In the genomic region with DNA sequence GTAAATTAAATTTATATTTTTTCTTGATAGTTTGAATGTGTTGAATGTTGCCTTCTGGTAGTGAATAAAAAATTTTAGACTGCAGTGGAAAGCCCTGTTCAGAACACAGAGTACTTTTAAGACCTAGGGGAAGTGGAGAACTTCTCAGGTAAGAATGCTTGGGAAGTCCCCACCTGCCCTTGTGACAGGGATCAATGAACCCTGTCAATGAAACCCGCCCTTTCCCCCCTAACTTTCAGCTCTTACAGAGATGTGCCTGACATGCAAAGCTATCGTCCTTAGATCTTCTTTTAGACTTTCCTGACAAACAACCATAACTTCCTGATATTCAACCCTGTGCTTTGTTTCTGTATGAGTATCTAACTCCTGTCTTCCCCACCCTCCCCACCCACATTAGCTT, we compare ENCODE assay signal across 14 cellular contexts.
A peak's percentile ranks its signal among the peaks of the same experiment; 100 is the strongest.
DNase-seq lines count a peak whose midpoint lies in the region; ATAC-seq lines count a peak whose summit lies in the region.
"Had no signal": no experiment of that assay in that cellular context is flagged by ENCODE, and none has a peak within 500 bp of the region (broad histone marks: within the 10 kb centered on the region; RNA-seq: fewer than 3 reads in every experiment).

No MANE protein-coding gene starts in this region.

- peak; percentile 99 for ATAC-seq in GM18861 (IDR thresholded peaks at IDR 0.05; ENCODE audit: unreplicated experiment)
- ATAC-seq in GM21526 (IDR thresholded peaks at IDR 0.05; ENCODE audit: low FRiP score, unreplicated experiment): peak; percentile 87
- ATAC-seq in HG03066 (IDR thresholded peaks at IDR 0.05; ENCODE audit: low read depth, unreplicated experiment): peak; percentile 93
- no peak for ATAC-seq in Right ventricle myocardium superior (ENCODE audit: poor library complexity)

- intact Hi-C loops in Right ventricle myocardium superior (cut with DNase I): no loop called here

- no peak overlapping the region for H3K4me3 ChIP-seq in effector memory CD4-positive, alpha-beta T cell (ENCODE audit: insufficient read depth, low read depth, low read length, poor library complexity, severe bottlenecking)

- no peaks in the 10 kb centered on the region for H3K36me3 ChIP-seq in effector memory CD4-positive, alpha-beta T cell (ENCODE audit: control insufficient read depth, insufficient read depth, low read length)

- no peaks in the 10 kb centered on the region for H3K27me3 ChIP-seq in effector memory CD4-positive, alpha-beta T cell (replicated peaks; ENCODE audit: control insufficient read depth, insufficient read depth, low read length, poor library complexity, severe bottlenecking)

- no peak overlapping the region for H3K27ac ChIP-seq in effector memory CD4-positive, alpha-beta T cell (ENCODE audit: insufficient read depth, low read length, poor library complexity, severe bottlenecking)

- no peaks in the 10 kb centered on the region for H3K4me1 ChIP-seq in effector memory CD4-positive, alpha-beta T cell (ENCODE audit: control insufficient read depth, insufficient read depth, low read length, poor library complexity, severe bottlenecking)

- DNase-seq in germinal center (ENCODE audit: low spot score) (peak; percentile 77), Right ventricle myocardium superior (no peak)
- DNase-seq in effector memory CD4-positive, alpha-beta T cell: no peak
- no peak for DNase-seq in stimulated activated CD4-positive, alpha-beta T cell treated with anti-CD3 and anti-CD28 coated beads, Interleukin-15, amount 100 ng/mL, for 24 hours
- no peak for DNase-seq in activated naive CD4-positive, alpha-beta T cell treated with Interleukin-2 at 50 U/mL for 16 hours
- DNase-seq: activated naive CD8-positive, alpha-beta T cell treated with anti-CD3 and anti-CD28 coated beads, Interleukin-2, amount 10 ng/mL, durations not matched to agents 7 days and 5 days; COR-L47; hypothalamus; KG1; NCI-H510A treated with DMSO at 0.1 percent for 48 hours; stimulated activated CD8-positive, alpha-beta memory T cell treated with anti-CD3 and anti-CD28 coated beads, Interleukin-4, amount 100 ng/mL, for 48 hours had no signal

- H3K9me3 ChIP-seq in effector memory CD4-positive, alpha-beta T cell (ENCODE audit: control insufficient read depth, low read length): no peaks in the 10 kb centered on the region
